In genomic region chr5:125113328-125113727, GRCh38 we compare ENCODE assay signal across 15 cellular contexts.
A peak's percentile ranks its signal among the peaks of the same experiment; 100 is the strongest.
DNase-seq lines count a peak whose midpoint lies in the region; ATAC-seq and TF ChIP-seq lines count a peak whose summit lies in the region.
"Had no signal": no experiment of that assay in that cellular context is flagged by ENCODE, and none has a peak within 500 bp of the region (broad histone marks: within the 10 kb centered on the region; RNA-seq: fewer than 3 reads in every experiment).

No MANE protein-coding gene starts in this region.

- peak; percentile 79 for ATAC-seq in GM18909 (IDR thresholded peaks at IDR 0.05; ENCODE audit: poor library complexity, unreplicated experiment)
- peak; percentile 58 for ATAC-seq in HG02870 (IDR thresholded peaks at IDR 0.05; ENCODE audit: unreplicated experiment)
- ATAC-seq in HG03575 (IDR thresholded peaks at IDR 0.05; ENCODE audit: extremely low read depth, insufficient number of reproducible peaks, low FRiP score, unreplicated experiment) = peak; percentile 79
- no peak for ATAC-seq in T-helper 17 cell
- no peak for ATAC-seq in lower lobe of right lung

- H3K4me3 Mint-ChIP-seq in T-helper 17 cell = no peak overlapping the region
- H3K4me3 Mint-ChIP-seq: activated naive CD8-positive, alpha-beta T cell treated with anti-CD3 and anti-CD28 coated beads, Interleukin-2, amount 10 ng/mL, durations not matched to agents 7 days and 5 days; neural crest cell had no signal

- H3K27me3 ChIP-seq in esophagus muscularis mucosa = no peaks in the 10 kb centered on the region
- H3K27me3 ChIP-seq in lower lobe of right lung (ENCODE audit: low read depth) = no peaks in the 10 kb centered on the region
- H3K27me3 ChIP-seq: BLaER1 had no signal

- H3K27ac ChIP-seq in esophagus muscularis mucosa (replicated peaks in 1 of 4) (no peak overlapping the region), lower lobe of right lung (no peak overlapping the region)
- H3K27ac ChIP-seq: BLaER1, epithelial cell of prostate, WERI-Rb-1 had no signal

- H3K27me3 Mint-ChIP-seq in T-helper 17 cell = no peaks in the 10 kb centered on the region
- H3K27me3 Mint-ChIP-seq: activated naive CD8-positive, alpha-beta T cell treated with anti-CD3 and anti-CD28 coated beads, Interleukin-2, amount 10 ng/mL, durations not matched to agents 7 days and 5 days had no signal

- H3K9me3 ChIP-seq in T-helper 17 cell (ENCODE audit: control insufficient read depth, low read length, poor library complexity, severe bottlenecking) (peaks cover 3% of the 10 kb centered on the region), esophagus muscularis mucosa (no peaks in the 10 kb centered on the region), lower lobe of right lung (no peaks in the 10 kb centered on the region)
- H3K9me3 ChIP-seq: BLaER1 had no signal

- 72% methylated on average over 2 of the region's 2 CpGs for WGBS in esophagus muscularis mucosa

- H3K4me3 ChIP-seq in esophagus muscularis mucosa = no peak overlapping the region
- H3K4me3 ChIP-seq in lower lobe of right lung = no peak overlapping the region
- H3K4me3 ChIP-seq: BLaER1 had no signal

- no peaks in the 10 kb centered on the region for H3K36me3 Mint-ChIP-seq in T-helper 17 cell (ENCODE audit: low read depth)
- H3K36me3 Mint-ChIP-seq: activated naive CD8-positive, alpha-beta T cell treated with anti-CD3 and anti-CD28 coated beads, Interleukin-2, amount 10 ng/mL, durations not matched to agents 7 days and 5 days had no signal

- TF ChIP-seq POLR2A in esophagus muscularis mucosa (IDR thresholded peaks at IDR 0.05; ENCODE audit: low read depth) = no peak

- intact Hi-C loops in esophagus muscularis mucosa (cut with DNase I) (no loop called here), lower lobe of right lung (cut with DNase I) (no loop called here)

- H3K4me1 ChIP-seq in esophagus muscularis mucosa (no peaks in the 10 kb centered on the region), lower lobe of right lung (no peaks in the 10 kb centered on the region)

- H3K4me1 Mint-ChIP-seq in T-helper 17 cell = no peaks in the 10 kb centered on the region
- H3K4me1 Mint-ChIP-seq: activated naive CD8-positive, alpha-beta T cell treated with anti-CD3 and anti-CD28 coated beads, Interleukin-2, amount 10 ng/mL, durations not matched to agents 7 days and 5 days had no signal

- TF ChIP-seq CTCF in esophagus muscularis mucosa (IDR thresholded peaks at IDR 0.05) = no peak
- TF ChIP-seq CTCF in lower lobe of right lung (IDR thresholded peaks at IDR 0.05) = no peak

- TF ChIP-seq EP300 in esophagus muscularis mucosa (IDR thresholded peaks at IDR 0.05) = no peak

- peak; percentile 43 for DNase-seq in renal cortical epithelial cell (ENCODE audit: low read depth)
- DNase-seq in DMS 273 (lab: John Stamatoyannopoulos, UW; ENCODE audit: unreplicated experiment) = no peak
- no peak for DNase-seq in T-helper 17 cell
- DNase-seq in esophagus muscularis mucosa (ENCODE audit: extremely low spot score) = no peak
- no peak for DNase-seq in lower lobe of right lung
- DNase-seq: activated naive CD8-positive, alpha-beta T cell treated with anti-CD3 and anti-CD28 coated beads, Interleukin-2, amount 10 ng/mL, durations not matched to agents 7 days and 5 days; NCI-H1417 treated with DMSO at 0.1 percent for 48 hours; NCI-H748 treated with DMSO at 0.1 percent for 48 hours; WERI-Rb-1 had no signal

- no peak overlapping the region for H3K27ac Mint-ChIP-seq in T-helper 17 cell
- H3K27ac Mint-ChIP-seq: activated naive CD8-positive, alpha-beta T cell treated with anti-CD3 and anti-CD28 coated beads, Interleukin-2, amount 10 ng/mL, durations not matched to agents 7 days and 5 days had no signal

- no peaks in the 10 kb centered on the region for H3K36me3 ChIP-seq in esophagus muscularis mucosa
- no peaks in the 10 kb centered on the region for H3K36me3 ChIP-seq in lower lobe of right lung
- H3K36me3 ChIP-seq: BLaER1, WERI-Rb-1 had no signal

Comparison
In these comparisons a context has a peak if more than half of its experiments do, and no peak if none do; other contexts are left out.
1. ATAC-seq: peak in GM18909 (single experiment), HG02870 (single experiment) and HG03575 (single experiment); none in T-helper 17 cell (single experiment) and lower lobe of right lung (0 of 2).